ENCODE assay signal across 8 cellular contexts in genomic region chr3:156816794-156817741, GRCh38. TPM values are rescaled to one million over a fixed set of nuclear protein-coding genes. Genes with fewer than 3 reads are reported as not detected.
A peak's percentile ranks its signal among the peaks of the same experiment; 100 is the strongest.
DNase-seq lines count a peak whose midpoint lies in the region; ATAC-seq, FAIRE-seq and TF ChIP-seq lines count a peak whose summit lies in the region.

No MANE protein-coding gene starts in this region.

- H3K9me3 ChIP-seq in adipocyte (ENCODE audit: control insufficient read depth, low read length) (no peaks in the 10 kb centered on the region), heart right ventricle (no peaks in the 10 kb centered on the region)

- peak in 3 of 9 donors; percentile 12 to 41 (median 26) for TF ChIP-seq CTCF in heart right ventricle (IDR thresholded peaks at IDR 0.05)
- TF ChIP-seq CTCF in progenitor cell of endocrine pancreas (IDR thresholded peaks at IDR 0.05; ENCODE audit: unreplicated experiment) = no peak

- peaks cover 25% of the 10 kb centered on the region for H3K4me1 Mint-ChIP-seq in progenitor cell of endocrine pancreas (ENCODE audit: low read depth)

- FAIRE-seq in H54 (lab: Jason Lieb, UNC) = peak; percentile 62

- H3K27ac ChIP-seq in heart right ventricle (peak overlapping the region; percentile 79 to 94 (median 82)), urinary bladder (ENCODE audit: low read depth) (peak overlapping the region; percentile 95)

- intact Hi-C loops in heart right ventricle (cut with DNase I) = loop anchor here in 6 of 10 donors (1.0 to 10.0 kb wide), 10 partner anchors 140 to 318 kb away; partner anchors contain the start of genes SSR3 (in 2 of the 6) and TIPARP (in 1 of the 6)

- peak overlapping the region; percentile 97 for H3K27ac Mint-ChIP-seq in progenitor cell of endocrine pancreas

- H3K4me3 Mint-ChIP-seq in progenitor cell of endocrine pancreas (ENCODE audit: low read depth) = peak overlapping the region; percentile 84

- peak; percentile 87 for DNase-seq in GM04504 (ENCODE audit: low read depth)
- DNase-seq in H54 (ENCODE audit: insufficient read length, low spot score) = peak; percentile 33
- DNase-seq in M059J (ENCODE audit: low read depth) = peak; percentile 97
- peak; percentile 76 to 91 for DNase-seq in SW 1271 (lab: John Stamatoyannopoulos, UW)
- peak; percentile 95 for DNase-seq in adipocyte (ENCODE audit: low read depth)
- peak; percentile 74 to 88 for DNase-seq in heart right ventricle
- DNase-seq in progenitor cell of endocrine pancreas (ENCODE audit: low spot score, unreplicated experiment) = peak; percentile 75

- peak overlapping the region; percentile 84 for H3K9ac ChIP-seq in adipocyte (ENCODE audit: low read length)

- TF ChIP-seq POLR2A in H54 (IDR thresholded peaks at IDR 0.05; ENCODE audit: low read depth, low read length) = peak; percentile 33; the same call in 1 of the 2 replicates

- H3K36me3 ChIP-seq in adipocyte (ENCODE audit: control insufficient read depth, insufficient read depth, low read length, severe bottlenecking) (no peaks in the 10 kb centered on the region), heart right ventricle (no peaks in the 10 kb centered on the region), urinary bladder (ENCODE audit: insufficient read depth) (no peaks in the 10 kb centered on the region)

- peak overlapping the region; percentile 85 for H3K4me3 ChIP-seq in adipocyte (ENCODE audit: low read length)
- peak overlapping the region; percentile 54 to 73 (median 64) for H3K4me3 ChIP-seq in heart right ventricle
- peak overlapping the region; percentile 43 for H3K4me3 ChIP-seq in urinary bladder (ENCODE audit: low read depth, low read length)

- peaks cover 7% of the 10 kb centered on the region for H3K27me3 Mint-ChIP-seq in progenitor cell of endocrine pancreas

- H3K27me3 ChIP-seq in adipocyte (replicated peaks; ENCODE audit: control insufficient read depth, insufficient read depth, low read length) (no peaks in the 10 kb centered on the region), heart right ventricle (no peaks in the 10 kb centered on the region)

- H3K4me1 ChIP-seq in adipocyte (ENCODE audit: control insufficient read depth, insufficient read depth, low read length) = peaks cover 35% of the 10 kb centered on the region
- peaks cover 0 to 28% (median 17%) of the 10 kb centered on the region in 9 donors for H3K4me1 ChIP-seq in heart right ventricle
- H3K4me1 ChIP-seq in urinary bladder (ENCODE audit: insufficient read depth) = no peaks in the 10 kb centered on the region

- H3K36me3 Mint-ChIP-seq in progenitor cell of endocrine pancreas (ENCODE audit: insufficient read depth) = no peaks in the 10 kb centered on the region

- 2% methylated on average over 72 of the region's 72 CpGs for WGBS in heart right ventricle, 2 donors
- 3% methylated on average over 72 of the region's 72 CpGs for WGBS in urinary bladder

- H3K9me3 Mint-ChIP-seq in progenitor cell of endocrine pancreas (ENCODE audit: low read depth) = no peaks in the 10 kb centered on the region

- peak; percentile 90 to 96 (median 93) for ATAC-seq in heart right ventricle

RNA-seq across cellular contexts. Expression of gene LEKR1, which starts 9.1 kb away (rescaled TPM):
- 0.94 and 1.6 TPM in 2 replicates for total RNA-seq in M059J (2014; rRNA removed; shearing (Covaris generic))
- total RNA-seq in heart right ventricle = 1 to 10 TPM in 4 of 10 donors, under 1 TPM in 6; 0.17 to 3.0 (median 0.92) TPM
- under 1 TPM; 0.22 to 0.37 TPM for polyA plus RNA-seq in heart right ventricle
- 2.4 and 4.1 TPM in 2 replicates for total RNA-seq in progenitor cell of endocrine pancreas
- total RNA-seq in urinary bladder = 2.7 TPM
- 0.37 TPM for polyA plus RNA-seq in urinary bladder

Comparison
In these comparisons a context has a peak if more than half of its experiments do, and no peak if none do; other contexts are left out.
1. Peak in every context shown above with its lines: DNase-seq, ATAC-seq, H3K4me3 ChIP-seq and H3K27ac ChIP-seq.
2. DNase-seq: peak in every context shown above with its lines; median percentile 97 in M059J; 95 in adipocyte; 87 in GM04504; 84 in SW 1271; 81 in heart right ventricle; 75 in progenitor cell of endocrine pancreas; 33 in H54.